ENCODE assay signal across 12 cellular contexts in the genomic region with DNA sequence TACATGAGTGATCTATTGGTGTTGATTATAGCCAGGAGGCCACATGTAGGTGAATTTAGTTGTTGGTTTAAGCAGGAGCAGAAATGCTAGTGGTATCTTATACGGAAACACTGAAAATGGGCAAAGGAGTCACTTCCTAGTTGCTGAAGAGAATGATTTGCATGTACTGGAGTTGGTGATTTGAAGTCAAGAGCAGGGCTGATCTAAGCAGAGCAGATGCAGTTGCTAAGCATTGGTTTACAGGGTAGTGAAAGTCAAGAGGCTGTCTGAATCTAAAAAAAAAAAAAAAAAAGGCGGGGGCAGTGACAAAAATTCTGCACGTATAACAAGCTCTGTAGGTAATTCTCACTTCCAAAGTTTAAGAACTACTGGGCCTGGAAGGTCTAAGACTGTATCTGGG. TPM values are rescaled to one million over a fixed set of nuclear protein-coding genes. Genes with fewer than 3 reads are reported as not detected.
DNase-seq lines count a peak whose midpoint lies in the region; ATAC-seq, FAIRE-seq and TF ChIP-seq lines count a peak whose summit lies in the region.
"Had no signal": no experiment of that assay in that cellular context is flagged by ENCODE, and none has a peak within 500 bp of the region (broad histone marks: within the 10 kb centered on the region; RNA-seq: fewer than 3 reads in every experiment).

No MANE protein-coding gene starts in this region.

- intact Hi-C loops in HepG2 (cut with micrococcal nuclease; ENCODE audit: unreplicated experiment), result no loop called here

- no peak overlapping the region for H2AFZ ChIP-seq in HepG2 (ENCODE audit: low read length)

- no peak overlapping the region for H3K9ac ChIP-seq in HepG2 (ENCODE audit: insufficient read depth, low read depth, low read length)

- peaks cover 6% of the 10 kb centered on the region for H3K9me3 Mint-ChIP-seq in progenitor cell of endocrine pancreas (ENCODE audit: low read depth)
- H3K9me3 Mint-ChIP-seq: CD4-positive, alpha-beta T cell had no signal

- no peak overlapping the region for H3K4me3 ChIP-seq in WERI-Rb-1 (ENCODE audit: low read depth, low read length)
- no peak overlapping the region for H3K4me3 ChIP-seq in upper lobe of left lung
- H3K4me3 ChIP-seq in HepG2 (replicated peaks in 1 of 3; ENCODE audit: insufficient read depth in 1 of 3, low read depth in 2 of 3, low read length in 3 of 3), result no peak overlapping the region

- H3K9me3 ChIP-seq in WERI-Rb-1 (ENCODE audit: severe bottlenecking), result no peaks in the 10 kb centered on the region
- no peaks in the 10 kb centered on the region for H3K9me3 ChIP-seq in upper lobe of left lung
- H3K9me3 ChIP-seq in HepG2 (ENCODE audit: low read length), result no peaks in the 10 kb centered on the region

- no peak overlapping the region for H3K4me2 ChIP-seq in HepG2 (ENCODE audit: low read depth, low read length)

- H3K79me2 ChIP-seq in HepG2 (ENCODE audit: insufficient read depth, low read length), result peaks cover 9% of the 10 kb centered on the region

- H3K27me3 Mint-ChIP-seq in progenitor cell of endocrine pancreas, result no peaks in the 10 kb centered on the region
- H3K27me3 Mint-ChIP-seq: CD4-positive, alpha-beta T cell had no signal

- no TSS peak for BruUV-seq in HepG2 (replicated peaks; lab: Mats Ljungman, UMichigan)

- POLR2A ChIA-PET in HepG2 (lab: Yijun Ruan, JAX), result no interaction called here

- H4K20me1 ChIP-seq in HepG2 (ENCODE audit: insufficient read depth, low read length), result no peaks in the 10 kb centered on the region

- DNase-seq in NAMALWA (ENCODE audit: low spot score) (peak; percentile 84), WERI-Rb-1 (no peak), progenitor cell of endocrine pancreas (ENCODE audit: low spot score, unreplicated experiment) (no peak), upper lobe of left lung (no peak), HepG2 (ENCODE audit: low spot score) (no peak)
- DNase-seq: CD4-positive, alpha-beta T cell had no signal

- ATAC-seq in GM18505 (IDR thresholded peaks at IDR 0.05; ENCODE audit: unreplicated experiment) (peak; percentile 60), GM19467 (IDR thresholded peaks at IDR 0.05; ENCODE audit: unreplicated experiment) (peak; percentile 65), HG02973 (IDR thresholded peaks at IDR 0.05; ENCODE audit: unreplicated experiment) (peak; percentile 73), upper lobe of left lung (ENCODE audit: low FRiP score in 2 of 2) (no peak), HepG2 (no peak)
- ATAC-seq: Right ventricle myocardium inferior had no signal

- TF ChIP-seq RAD21 in HepG2 (CRISPR knock-in tag; IDR thresholded peaks at IDR 0.05), result no peak

- no peak for TF ChIP-seq CTCF in WERI-Rb-1 (IDR thresholded peaks at IDR 0.05; ENCODE audit: low read depth, low read length)
- TF ChIP-seq CTCF in progenitor cell of endocrine pancreas (IDR thresholded peaks at IDR 0.05; ENCODE audit: unreplicated experiment), result no peak
- TF ChIP-seq CTCF in upper lobe of left lung (IDR thresholded peaks at IDR 0.05), result no peak
- no peak for TF ChIP-seq CTCF in HepG2 (CRISPR knock-in tag; IDR thresholded peaks at IDR 0.05)

- no peak for FAIRE-seq in HepG2 (lab: Jason Lieb, UNC)
- FAIRE-seq: endometrium, H1 had no signal

- H3K36me3 Mint-ChIP-seq in progenitor cell of endocrine pancreas (ENCODE audit: insufficient read depth), result no peaks in the 10 kb centered on the region

- 74 to 79% methylated on average over 3 of the region's 3 CpGs for WGBS in upper lobe of left lung, 2 donors
- WGBS in HepG2 (ENCODE audit: low lambda C conversion rate), result 33% methylated on average over 3 of the region's 3 CpGs

- in situ Hi-C loops in HepG2 (cut with HindIII; ENCODE audit: extremely low pct_ligation_motif_present, low pct_unique_long_range_greater_than_20kb), result no loop called here

- no peak overlapping the region for H3K4me3 Mint-ChIP-seq in progenitor cell of endocrine pancreas (ENCODE audit: low read depth)
- H3K4me3 Mint-ChIP-seq: CD4-positive, alpha-beta T cell had no signal

- H3K36me3 ChIP-seq in WERI-Rb-1, result no peaks in the 10 kb centered on the region
- no peaks in the 10 kb centered on the region for H3K36me3 ChIP-seq in upper lobe of left lung
- no peaks in the 10 kb centered on the region for H3K36me3 ChIP-seq in HepG2 (replicated peaks in 1 of 2; ENCODE audit: control insufficient read depth in 1 of 2, insufficient read depth in 2 of 2, low read length in 2 of 2)

- CTCF ChIA-PET in HepG2 (lab: Yijun Ruan, JAX; ENCODE audit: low intra/inter-chr PET ratio, low total read pairs), result no interaction called here

- H3K27me3 ChIP-seq in WERI-Rb-1 (ENCODE audit: insufficient read depth, low read depth, severe bottlenecking) (peaks cover 8% of the 10 kb centered on the region), upper lobe of left lung (no peaks in the 10 kb centered on the region), HepG2 (ENCODE audit: control insufficient read depth in 1 of 2, insufficient read depth in 2 of 2, low read length in 2 of 2) (no peaks in the 10 kb centered on the region)

- TF ChIP-seq POLR2A in GM18505 (IDR thresholded peaks at IDR 0.05; ENCODE audit: borderline replicate concordance, extremely low read depth, insufficient read depth, insufficient read length) (no peak), upper lobe of left lung (IDR thresholded peaks at IDR 0.05) (no peak), HepG2 (IDR thresholded peaks at IDR 0.05; ENCODE audit: insufficient read depth in 1 of 2, low read depth in 2 of 2, low read length in 2 of 2) (no peak)

- no peak for TF ChIP-seq EP300 in upper lobe of left lung (IDR thresholded peaks at IDR 0.05)
- no peak for TF ChIP-seq EP300 in HepG2 (IDR thresholded peaks at IDR 0.05; ENCODE audit: low read depth in 2 of 2, low read length in 2 of 2)
- no peak for TF ChIP-seq EP300 in HepG2 (CRISPR knock-in tag; IDR thresholded peaks at IDR 0.05; ENCODE audit: borderline replicate concordance)

- H3K27ac Mint-ChIP-seq in progenitor cell of endocrine pancreas, result no peak overlapping the region
- H3K27ac Mint-ChIP-seq: CD4-positive, alpha-beta T cell had no signal

- H3K4me1 ChIP-seq in upper lobe of left lung, result peaks cover 0 to 3% (median 0%) of the 10 kb centered on the region in 4 donors
- H3K4me1 ChIP-seq in HepG2 (ENCODE audit: insufficient read depth, low read length), result peaks cover 8% of the 10 kb centered on the region

- peaks cover 2% of the 10 kb centered on the region for H3K4me1 Mint-ChIP-seq in progenitor cell of endocrine pancreas (ENCODE audit: low read depth)

- H3K27ac ChIP-seq in WERI-Rb-1, result no peak overlapping the region
- no peak overlapping the region for H3K27ac ChIP-seq in upper lobe of left lung
- no peak overlapping the region for H3K27ac ChIP-seq in HepG2 (ENCODE audit: extremely low read length, insufficient read depth, low read length)

TF ChIP-seq in HepG2, 621 proteins besides CTCF, POLR2A, EP300 and RAD21:
- TF ChIP-seq ZNF335 (CRISPR knock-in tag; IDR thresholded peaks at IDR 0.05) (no peak), GABPB1 (CRISPR knock-in tag; IDR thresholded peaks at IDR 0.05) (no peak), SMAD3 (CRISPR knock-in tag; IDR thresholded peaks at IDR 0.05) (no peak), ZNF34 (CRISPR knock-in tag; IDR thresholded peaks at IDR 0.05; ENCODE audit: borderline replicate concordance) (no peak), ELF4 (CRISPR knock-in tag; IDR thresholded peaks at IDR 0.05; ENCODE audit: borderline replicate concordance) (no peak), PAF1 (CRISPR knock-in tag; IDR thresholded peaks at IDR 0.05) (no peak), ZBTB7A (CRISPR knock-in tag; IDR thresholded peaks at IDR 0.05) (no peak), ZC3H4 (CRISPR knock-in tag; IDR thresholded peaks at IDR 0.05; ENCODE audit: borderline replicate concordance) (no peak), TP53 (CRISPR knock-in tag; conservative IDR thresholded peaks at IDR 0.05) (no peak)
- TF ChIP-seq, protein P1, sequence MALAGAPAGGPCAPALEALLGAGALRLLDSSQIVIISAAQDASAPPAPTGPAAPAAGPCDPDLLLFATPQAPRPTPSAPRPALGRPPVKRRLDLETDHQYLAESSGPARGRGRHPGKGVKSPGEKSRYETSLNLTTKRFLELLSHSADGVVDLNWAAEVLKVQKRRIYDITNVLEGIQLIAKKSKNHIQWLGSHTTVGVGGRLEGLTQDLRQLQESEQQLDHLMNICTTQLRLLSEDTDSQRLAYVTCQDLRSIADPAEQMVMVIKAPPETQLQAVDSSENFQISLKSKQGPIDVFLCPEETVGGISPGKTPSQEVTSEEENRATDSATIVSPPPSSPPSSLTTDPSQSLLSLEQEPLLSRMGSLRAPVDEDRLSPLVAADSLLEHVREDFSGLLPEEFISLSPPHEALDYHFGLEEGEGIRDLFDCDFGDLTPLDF (CRISPR knock-in tag; IDR thresholded peaks at IDR 0.05), result no peak
TF ChIP-seq in HepG2: peak in this region for 0.

RNA-seq across cellular contexts. Expression of a gene that starts 3.5 kb away (rescaled TPM):
- total RNA-seq in progenitor cell of endocrine pancreas, result 58.1 and 58.7 TPM in 2 replicates
- 10 to 100 TPM in 3 of 6 donors, 1 to 10 TPM in 3; 4.2 to 16.8 (median 9.7) TPM for total RNA-seq in upper lobe of left lung
- total RNA-seq in HepG2 (2016; rRNA removed; fragmentation: Illumina TruSeq; extraction: Trizol), result 17.0 and 34.4 TPM in 2 replicates
- 2.1 and 2.5 TPM in 2 replicates for total RNA-seq in HepG2 (2016; cell fraction: cytosol; rRNA removed; fragmentation: Illumina TruSeq; extraction: Trizol; ENCODE audit: low read depth)
- total RNA-seq in HepG2 (2016; cell fraction: insoluble cytoplasmic fraction; rRNA removed; fragmentation: Illumina TruSeq; extraction: Trizol), result 15.2 and 34.4 TPM in 2 replicates
- 6.4 and 6.8 TPM in 2 replicates for total RNA-seq in HepG2 (2016; cell fraction: membrane; rRNA removed; fragmentation: Illumina TruSeq; extraction: Trizol)
- total RNA-seq in HepG2 (2016; cell fraction: nucleus; rRNA removed; fragmentation: Illumina TruSeq; extraction: Trizol), result 15.3 and 17.2 TPM in 2 replicates
- 4.2 and 4.8 TPM in 2 replicates for polyA plus RNA-seq in HepG2 (2011; rRNA removed)
- 1.7 and 2.8 TPM in 2 replicates for polyA plus RNA-seq in HepG2 (2011; cell fraction: cytosol; rRNA removed)
- polyA plus RNA-seq in HepG2 (2011; cell fraction: nucleus; rRNA removed), result 2.9 and 3.8 TPM in 2 replicates
- polyA plus RNA-seq in HepG2 (2012), result 6.1 and 8.0 TPM in 2 replicates
- polyA plus RNA-seq in HepG2 (2016; cell fraction: cytosol; fragmentation: Illumina TruSeq; extraction: Trizol; ENCODE audit: low read depth), result 0.36 and 0.43 TPM in 2 replicates
- polyA plus RNA-seq in HepG2 (2016; cell fraction: insoluble cytoplasmic fraction; fragmentation: Illumina TruSeq; extraction: Trizol; ENCODE audit: low read depth), result 19.2 and 22.1 TPM in 2 replicates
- polyA plus RNA-seq in HepG2 (2016; cell fraction: membrane; fragmentation: Illumina TruSeq; extraction: Trizol; ENCODE audit: low read depth), result 1.3 and 1.8 TPM in 2 replicates
- 14.2 and 14.4 TPM in 2 replicates for polyA plus RNA-seq in HepG2 (2016; cell fraction: nucleus; fragmentation: Illumina TruSeq; extraction: Trizol; ENCODE audit: insufficient read depth, low read depth)
- 2.8 and 9.9 TPM in 2 replicates for polyA minus RNA-seq in HepG2 (2011; rRNA and poly(A)+ RNA removed; ENCODE audit: low replicate concordance)
- 7.2 and 7.6 TPM in 2 replicates for polyA minus RNA-seq in HepG2 (2011; cell fraction: cytosol; rRNA and poly(A)+ RNA removed)
- 9.7 and 11.7 TPM in 2 replicates for polyA minus RNA-seq in HepG2 (2011; cell fraction: nucleus; rRNA and poly(A)+ RNA removed)

Comparison
In these comparisons a context has a peak if more than half of its experiments do, and no peak if none do; other contexts are left out.
1. ATAC-seq: peak in GM18505 (single experiment), GM19467 (single experiment) and HG02973 (single experiment); none in upper lobe of left lung (0 of 2) and HepG2 (single experiment).